14 cellular contexts compared by ENCODE assay signal in the genomic region with DNA sequence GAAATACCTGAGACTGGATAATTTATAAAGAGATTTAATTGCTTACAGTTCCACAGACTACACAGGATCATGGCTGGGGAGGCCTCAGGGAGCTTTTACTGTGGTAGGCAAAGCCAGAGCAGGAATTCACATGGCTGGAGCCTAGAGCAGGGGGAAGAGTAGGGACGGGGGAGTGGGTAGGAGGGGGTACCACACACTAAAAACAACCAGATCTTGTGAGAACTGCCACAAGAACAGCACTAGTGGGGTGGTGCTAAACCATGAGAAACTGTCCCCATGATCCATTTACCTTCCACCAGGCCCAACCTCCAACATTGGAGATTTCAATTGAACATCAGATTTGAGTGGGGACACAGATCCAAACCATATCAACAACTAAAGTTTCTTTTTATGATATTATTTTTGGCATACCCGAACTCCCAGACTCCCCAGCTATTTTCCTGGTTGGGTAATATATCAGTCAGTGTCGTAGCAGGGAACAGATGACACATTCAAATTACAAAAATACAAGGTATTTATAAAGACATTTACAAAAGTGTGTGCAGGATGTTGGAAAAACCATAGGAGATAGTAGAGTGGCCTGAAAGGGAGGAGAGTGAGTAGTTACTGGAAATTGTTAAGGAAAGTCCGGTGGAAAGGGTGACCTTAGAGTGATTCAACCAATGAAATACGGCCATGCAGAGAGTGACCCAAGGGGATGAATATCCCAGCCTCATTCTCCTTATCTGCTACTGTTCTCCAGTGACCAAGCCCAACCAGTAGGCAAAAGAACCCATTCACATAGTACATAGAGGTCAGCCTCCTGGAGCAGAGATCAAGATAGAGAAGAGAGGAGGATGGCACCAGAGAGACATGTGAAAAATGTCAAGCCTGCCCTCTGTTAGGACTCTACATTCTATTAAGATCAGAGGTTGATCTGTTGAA. TPM values are rescaled to one million over a fixed set of nuclear protein-coding genes. Genes with fewer than 3 reads are reported as not detected.
A peak's percentile ranks its signal among the peaks of the same experiment; 100 is the strongest.
DNase-seq lines count a peak whose midpoint lies in the region; ATAC-seq and TF ChIP-seq lines count a peak whose summit lies in the region.
"Had no signal": no experiment of that assay in that cellular context is flagged by ENCODE, and none has a peak within 500 bp of the region (broad histone marks: within the 10 kb centered on the region; RNA-seq: fewer than 3 reads in every experiment).

No MANE protein-coding gene starts in this region.

- no peak for TF ChIP-seq CTCF in left ventricle myocardium inferior (IDR thresholded peaks at IDR 0.05; ENCODE audit: borderline replicate concordance)
- TF ChIP-seq CTCF in PC-3 (conservative IDR thresholded peaks at IDR 0.05; ENCODE audit: low read depth, low read length): no peak

- H3K36me3 ChIP-seq in left ventricle myocardium inferior (peaks cover 40% of the 10 kb centered on the region), PC-3 (ENCODE audit: low read depth, low read length) (peaks cover 31% of the 10 kb centered on the region)

- no peak overlapping the region for H3K4me2 ChIP-seq in PC-3 (ENCODE audit: low read length)

- peaks cover 38% of the 10 kb centered on the region for H3K4me1 ChIP-seq in left ventricle myocardium inferior
- no peaks in the 10 kb centered on the region for H3K4me1 ChIP-seq in PC-3 (ENCODE audit: insufficient read depth, low read length)

- no peak for DNase-seq in left ventricle myocardium inferior
- no peak for DNase-seq in cardiac septum (ENCODE audit: low spot score)
- DNase-seq in PC-3: no peak
- DNase-seq in left ventricle myocardium superior: no peak
- DNase-seq in A172 (ENCODE audit: low spot score): no peak
- no peak for DNase-seq in medulla oblongata (ENCODE audit: extremely low spot score)
- DNase-seq: activated CD4-positive, alpha-beta T cell treated with anti-CD3 and anti-CD28 coated beads, Interleukin-2, amount 50 U/mL, for 1 hour; activated gamma-delta T cell; NCI-H226; stimulated activated CD4-positive, alpha-beta T cell treated with anti-CD3 and anti-CD28 coated beads, Interleukin-4, amount 100 ng/mL, for 1 hour; T-helper 1 cell had no signal

- no peak overlapping the region for H2AFZ ChIP-seq in PC-3 (ENCODE audit: low read length)

- no peak overlapping the region for H3K4me3 ChIP-seq in left ventricle myocardium inferior
- no peak overlapping the region for H3K4me3 ChIP-seq in PC-3 (ENCODE audit: low read length)
- H3K4me3 ChIP-seq: MG63 had no signal

- no peaks in the 10 kb centered on the region for H3K9me2 ChIP-seq in PC-3 (replicated peaks; ENCODE audit: low read length)

- no peaks in the 10 kb centered on the region for H3F3A ChIP-seq in PC-3 (ENCODE audit: low read length, unreplicated experiment)

- ATAC-seq in PC-3: peak; percentile 8
- ATAC-seq in left ventricle myocardium superior: peak; percentile 5
- no peak for ATAC-seq in HG02870 (IDR thresholded peaks at IDR 0.05; ENCODE audit: unreplicated experiment)

- peaks cover 21% of the 10 kb centered on the region for H4K20me1 ChIP-seq in PC-3 (ENCODE audit: low read length)

- BruUV-seq in PC-3 (replicated peaks; lab: Mats Ljungman, UMichigan): no TSS peak

- H3K27ac ChIP-seq in left ventricle myocardium inferior (replicated peaks): peak overlapping the region; percentile 5
- no peak overlapping the region for H3K27ac ChIP-seq in PC-3 (ENCODE audit: low read length)
- H3K27ac ChIP-seq: C4-2B had no signal

- peaks cover 5% of the 10 kb centered on the region for H3K79me2 ChIP-seq in PC-3 (ENCODE audit: low read length)

- CTCF ChIA-PET in PC-3 (lab: Charles Lee): no interaction called here

- H3K27me3 ChIP-seq in left ventricle myocardium inferior (ENCODE audit: low read depth): no peaks in the 10 kb centered on the region
- H3K27me3 ChIP-seq in PC-3 (ENCODE audit: low read length): no peaks in the 10 kb centered on the region
- H3K27me3 ChIP-seq: MG63 had no signal

- intact Hi-C loops in left ventricle myocardium inferior (cut with micrococcal nuclease): no loop called here
- intact Hi-C loops in cardiac septum (cut with DNase I): no loop called here
- intact Hi-C loops in PC-3 (cut with micrococcal nuclease): no loop called here
- intact Hi-C loops in left ventricle myocardium superior (cut with micrococcal nuclease): no loop called here

- POLR2A ChIA-PET in PC-3 (lab: Charles Lee; ENCODE audit: unreplicated experiment): no interaction called here

- no peak overlapping the region for H3K9ac ChIP-seq in PC-3 (ENCODE audit: low read length)

- H3K9me3 ChIP-seq in left ventricle myocardium inferior (replicated peaks) (no peaks in the 10 kb centered on the region), PC-3 (ENCODE audit: low read length) (no peaks in the 10 kb centered on the region)
- H3K9me3 ChIP-seq: MG63 had no signal

RNA-seq across cellular contexts. Expression of a gene that starts 8.8 kb away (rescaled TPM):
- 1,816 TPM for total RNA-seq in left ventricle myocardium inferior
- total RNA-seq in cardiac septum: 1,531 TPM
- total RNA-seq in PC-3 (2014; rRNA removed): 1,848 and 2,472 TPM in 2 replicates
- total RNA-seq in left ventricle myocardium superior: 1,901 TPM
- total RNA-seq in A172 (2014; rRNA removed; shearing (Covaris generic)): 1,184 and 1,454 TPM in 2 replicates
